ENCODE assay signal across 18 cellular contexts in the genomic region with DNA sequence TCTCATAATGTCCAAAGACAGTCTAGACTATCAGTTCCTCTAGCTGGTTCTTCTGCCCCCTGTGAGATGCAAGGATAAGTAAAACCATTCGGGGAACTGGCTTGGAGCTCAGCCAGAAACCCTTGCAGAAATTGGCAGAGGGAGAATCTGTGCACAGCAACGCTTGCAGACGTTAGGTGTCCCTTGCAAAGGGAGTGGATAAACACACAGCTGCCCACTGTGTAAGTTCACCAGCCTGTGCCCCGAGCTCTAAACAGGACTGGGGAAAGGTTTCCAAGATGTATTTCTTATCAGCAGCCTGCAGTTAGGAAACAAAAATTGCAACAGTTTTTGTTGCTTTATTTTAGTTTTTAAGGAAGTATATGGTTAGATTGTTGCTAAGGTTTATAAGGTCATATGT. TPM values are rescaled to one million over a fixed set of nuclear protein-coding genes. Genes with fewer than 3 reads are reported as not detected.
DNase-seq lines count a peak whose midpoint lies in the region; ATAC-seq and TF ChIP-seq lines count a peak whose summit lies in the region.
"Had no signal": no experiment of that assay in that cellular context is flagged by ENCODE, and none has a peak within 500 bp of the region (broad histone marks: within the 10 kb centered on the region; RNA-seq: fewer than 3 reads in every experiment).

No MANE protein-coding gene starts in this region.

- no peak for TF ChIP-seq CTCF in neutrophil (IDR thresholded peaks at IDR 0.05)
- TF ChIP-seq CTCF in ascending aorta (IDR thresholded peaks at IDR 0.05): no peak

- H3K27me3 Mint-ChIP-seq in activated T-helper 17 cell treated with anti-CD3 and anti-CD28 coated beads, Interleukin-2, amount 50 U/mL, for 72 hours: no peaks in the 10 kb centered on the region

- ATAC-seq in activated T-helper 17 cell treated with anti-CD3 and anti-CD28 coated beads, Interleukin-2, amount 50 U/mL, for 72 hours (replicated peaks): no peak
- no peak for ATAC-seq in HG03571 (IDR thresholded peaks at IDR 0.05; ENCODE audit: unreplicated experiment)

- intact Hi-C loops in ascending aorta (cut with DNase I): no loop called here

- peaks cover 37 to 40% of the 10 kb centered on the region in 2 experiments for H3K4me1 ChIP-seq in neutrophil (ENCODE audit: control insufficient read depth in 1 of 2, insufficient read depth in 1 of 2, low read depth in 1 of 2, low read length in 1 of 2)
- no peaks in the 10 kb centered on the region for H3K4me1 ChIP-seq in ascending aorta
- H3K4me1 ChIP-seq: BE2C had no signal

- H3K27ac Mint-ChIP-seq in activated T-helper 17 cell treated with anti-CD3 and anti-CD28 coated beads, Interleukin-2, amount 50 U/mL, for 72 hours: peak overlapping the region; percentile 41

- H3K4me3 ChIP-seq in neutrophil (ENCODE audit: low read depth in 1 of 2, low read length in 1 of 2) (peak overlapping the region; percentile 15 to 39), ascending aorta (no peak overlapping the region)
- H3K4me3 ChIP-seq: adrenal gland, lung had no signal

- H3K9me3 Mint-ChIP-seq in activated T-helper 17 cell treated with anti-CD3 and anti-CD28 coated beads, Interleukin-2, amount 50 U/mL, for 72 hours: no peaks in the 10 kb centered on the region

- peak; percentile 81 for DNase-seq in CMK (ENCODE audit: low read depth)
- DNase-seq in NOMO-1 (lab: John Stamatoyannopoulos, UW; ENCODE audit: unreplicated experiment in 2 of 2): peak; percentile 33 to 86
- DNase-seq in NCI-H748 treated with DMSO at 0.1 percent for 48 hours (lab: John Stamatoyannopoulos, UW): no peak
- DNase-seq in ascending aorta (ENCODE audit: low spot score in 2 of 2): no peak
- no peak for DNase-seq in SW 1271 (lab: John Stamatoyannopoulos, UW)
- DNase-seq: activated CD4-positive, alpha-beta T cell treated with anti-CD3 and anti-CD28 coated beads, Interleukin-2, amount 50 U/mL, for 4 hours; BE2C; central memory CD4-positive, alpha-beta T cell; DMS79 treated with DMSO at 0.1 percent for 48 hours; foreskin fibroblast; NCI-H2081; retina; T1000 had no signal

- H3K4me3 Mint-ChIP-seq in activated T-helper 17 cell treated with anti-CD3 and anti-CD28 coated beads, Interleukin-2, amount 50 U/mL, for 72 hours: no peak overlapping the region

- no peaks in the 10 kb centered on the region for H3K36me3 Mint-ChIP-seq in activated T-helper 17 cell treated with anti-CD3 and anti-CD28 coated beads, Interleukin-2, amount 50 U/mL, for 72 hours (ENCODE audit: low read depth)

- H3K27ac ChIP-seq in neutrophil (peak overlapping the region; percentile 74), ascending aorta (no peak overlapping the region)
- H3K27ac ChIP-seq: adrenal gland had no signal

- H3K36me3 ChIP-seq in neutrophil (no peaks in the 10 kb centered on the region), ascending aorta (no peaks in the 10 kb centered on the region)
- H3K36me3 ChIP-seq: adrenal gland, BE2C had no signal

- no peaks in the 10 kb centered on the region for H3K9me3 ChIP-seq in neutrophil
- no peaks in the 10 kb centered on the region for H3K9me3 ChIP-seq in ascending aorta
- H3K9me3 ChIP-seq: adrenal gland, BE2C had no signal

- H3K27me3 ChIP-seq in neutrophil (no peaks in the 10 kb centered on the region), ascending aorta (no peaks in the 10 kb centered on the region)
- H3K27me3 ChIP-seq: adrenal gland, BE2C had no signal

- no peaks in the 10 kb centered on the region for H3K4me1 Mint-ChIP-seq in activated T-helper 17 cell treated with anti-CD3 and anti-CD28 coated beads, Interleukin-2, amount 50 U/mL, for 72 hours

RNA-seq across cellular contexts. Expression of a gene that starts 19.0 kb away (rescaled TPM):
- total RNA-seq in activated T-helper 17 cell treated with anti-CD3 and anti-CD28 coated beads, Interleukin-2, amount 50 U/mL, for 72 hours: 10 to 100 TPM in 1 of 2 donors, 1 to 10 TPM in 1; 6.9 to 10.6 TPM
- not detected for total RNA-seq in ascending aorta

Comparison
In these comparisons a context has a peak if more than half of its experiments do, and no peak if none do; other contexts are left out.
1. DNase-seq: peak in CMK (single experiment) and NOMO-1 (2 of 2); none in NCI-H748 treated with DMSO at 0.1 percent for 48 hours (single experiment), ascending aorta (0 of 2) and SW 1271 (0 of 2).
2. H3K4me3 ChIP-seq: peak in neutrophil (2 of 2); none in ascending aorta (0 of 2).